In genomic region chr9:72154468-72155281, GRCh38 we compare ENCODE assay signal across 11 cellular contexts. TPM values are rescaled to one million over a fixed set of nuclear protein-coding genes. Genes with fewer than 3 reads are reported as not detected.
DNase-seq lines count a peak whose midpoint lies in the region; ATAC-seq, FAIRE-seq and TF ChIP-seq lines count a peak whose summit lies in the region.
"Had no signal": no experiment of that assay in that cellular context is flagged by ENCODE, and none has a peak within 500 bp of the region (broad histone marks: within the 10 kb centered on the region; RNA-seq: fewer than 3 reads in every experiment).

No MANE protein-coding gene starts in this region.

- dilution Hi-C loops in keratinocyte (cut with MboI; ENCODE audit: extremely low pct_ligation_motif_present, low sequenced_read_pairs) = no loop called here

- H3K4me1 ChIP-seq in keratinocyte (ENCODE audit: control insufficient read depth, extremely low read depth, insufficient read depth, low read length) = no peaks in the 10 kb centered on the region

- no peaks in the 10 kb centered on the region for H3K9me1 ChIP-seq in keratinocyte (ENCODE audit: control insufficient read depth, extremely low read depth, insufficient read depth, low read length)

- H3K9me3 ChIP-seq in keratinocyte (ENCODE audit: control insufficient read depth, low read depth, low read length) = no peaks in the 10 kb centered on the region

- H3K27ac Mint-ChIP-seq in activated naive CD4-positive, alpha-beta T cell treated with anti-CD3 and anti-CD28 coated beads, Interleukin-2, amount 50 U/mL, for 72 hours = no peak overlapping the region
- H3K27ac Mint-ChIP-seq: T-helper 17 cell had no signal

- H3K9me3 Mint-ChIP-seq in activated naive CD4-positive, alpha-beta T cell treated with anti-CD3 and anti-CD28 coated beads, Interleukin-2, amount 50 U/mL, for 72 hours = peaks cover 0 to 4% of the 10 kb centered on the region in 2 donors
- peaks cover 10% of the 10 kb centered on the region for H3K9me3 Mint-ChIP-seq in activated T-cell treated with anti-CD3 and anti-CD28 coated beads, Interleukin-2, amount 50 U/mL, for 4 hours

- no peak overlapping the region for H3K9ac ChIP-seq in keratinocyte (ENCODE audit: control insufficient read depth, extremely low read depth, insufficient read depth, low read length)

- H3K27ac ChIP-seq in keratinocyte (ENCODE audit: control insufficient read depth, insufficient read depth, low read length) = no peak overlapping the region
- H3K27ac ChIP-seq: spleen had no signal

- no peaks in the 10 kb centered on the region for H3K79me2 ChIP-seq in keratinocyte (ENCODE audit: control insufficient read depth, insufficient read depth, low read length)

- H3K36me3 Mint-ChIP-seq in activated naive CD4-positive, alpha-beta T cell treated with anti-CD3 and anti-CD28 coated beads, Interleukin-2, amount 50 U/mL, for 72 hours = no peaks in the 10 kb centered on the region
- no peaks in the 10 kb centered on the region for H3K36me3 Mint-ChIP-seq in activated T-cell treated with anti-CD3 and anti-CD28 coated beads, Interleukin-2, amount 50 U/mL, for 4 hours (ENCODE audit: insufficient read depth)

- no peaks in the 10 kb centered on the region for H3K36me3 ChIP-seq in keratinocyte (ENCODE audit: control insufficient read depth in 2 of 2, extremely low read depth in 1 of 2, insufficient read depth in 2 of 2, low read length in 2 of 2)
- H3K36me3 ChIP-seq: spleen had no signal

- H3K4me1 Mint-ChIP-seq in activated T-cell treated with anti-CD3 and anti-CD28 coated beads, Interleukin-2, amount 50 U/mL, for 4 hours (ENCODE audit: low read depth) = no peaks in the 10 kb centered on the region
- H3K4me1 Mint-ChIP-seq: T-helper 17 cell had no signal

- H4K20me1 ChIP-seq in keratinocyte (ENCODE audit: control insufficient read depth, extremely low read depth, insufficient read depth, low read length) = no peaks in the 10 kb centered on the region

- peak; percentile 23 for FAIRE-seq in keratinocyte (lab: Jason Lieb, UNC)

- peaks cover 15% of the 10 kb centered on the region for H3K27me3 Mint-ChIP-seq in activated T-cell treated with anti-CD3 and anti-CD28 coated beads, Interleukin-2, amount 50 U/mL, for 4 hours (ENCODE audit: low read depth)

- no peak overlapping the region for H3K4me2 ChIP-seq in keratinocyte (ENCODE audit: control insufficient read depth, extremely low read depth, insufficient read depth, low read depth, low read length)

- H3K4me3 ChIP-seq in keratinocyte (ENCODE audit: control insufficient read depth in 2 of 3, extremely low read depth in 1 of 3, insufficient read depth in 2 of 3, low read depth in 1 of 3, low read length in 3 of 3) = no peak overlapping the region
- H3K4me3 ChIP-seq: spleen had no signal

- no peak for DNase-seq in keratinocyte (ENCODE audit: low read depth, low spot score)
- DNase-seq in hepatic stellate cell (ENCODE audit: low spot score) = no peak
- DNase-seq in activated naive CD4-positive, alpha-beta T cell treated with anti-CD3 and anti-CD28 coated beads, Interleukin-2, amount 50 U/mL, for 72 hours (ENCODE audit: low spot score in 2 of 2) = no peak
- DNase-seq in activated T-cell treated with anti-CD3 and anti-CD28 coated beads, Interleukin-2, amount 50 U/mL, for 4 hours = no peak
- DNase-seq in superior temporal gyrus (ENCODE audit: extremely low spot score) = no peak
- DNase-seq: aorta, spleen, T-helper 17 cell had no signal

- no peak overlapping the region for H3K4me3 Mint-ChIP-seq in activated T-cell treated with anti-CD3 and anti-CD28 coated beads, Interleukin-2, amount 50 U/mL, for 4 hours
- H3K4me3 Mint-ChIP-seq: T-helper 17 cell had no signal

- ATAC-seq in GM18508 (IDR thresholded peaks at IDR 0.05; ENCODE audit: insufficient read depth, unreplicated experiment) (peak; percentile 91), GM21717 (IDR thresholded peaks at IDR 0.05; ENCODE audit: unreplicated experiment) (peak; percentile 86), HG03460 (IDR thresholded peaks at IDR 0.05; ENCODE audit: unreplicated experiment) (peak; percentile 84)
- no peak for ATAC-seq in activated naive CD4-positive, alpha-beta T cell treated with anti-CD3 and anti-CD28 coated beads, Interleukin-2, amount 50 U/mL, for 72 hours
- no peak for ATAC-seq in activated T-cell treated with anti-CD3 and anti-CD28 coated beads, Interleukin-2, amount 50 U/mL, for 4 hours
- ATAC-seq: T-helper 17 cell had no signal

- H3K27me3 ChIP-seq in keratinocyte (ENCODE audit: control insufficient read depth, extremely low read depth, insufficient read depth, low read length) = peaks cover 11% of the 10 kb centered on the region

- H2AFZ ChIP-seq in keratinocyte (ENCODE audit: control insufficient read depth, low read length) = no peak overlapping the region

- TF ChIP-seq CTCF in keratinocyte (optimal IDR thresholded peaks at IDR 0.05 in 1 of 3, IDR thresholded peaks at IDR 0.05 in 1 of 3, conservative IDR thresholded peaks at IDR 0.05 in 1 of 3; ENCODE audit: extremely low read depth in 1 of 3, insufficient read depth in 2 of 3, low read length in 3 of 3) = no peak

RNA-seq across cellular contexts. Expression of gene GDA, which starts 5.4 kb away (rescaled TPM):
- 0.29 to 0.75 TPM (median 0.75 TPM) in 3 replicates for polyA plus RNA-seq in keratinocyte
- polyA plus RNA-seq in keratinocyte (2011; ENCODE audit: low read depth) = 2.8 TPM
- polyA plus RNA-seq in keratinocyte (2011; cell fraction: cytosol; rRNA removed) = 0.42 and 0.78 TPM in 2 replicates
- 1.8 and 1.9 TPM in 2 replicates for polyA plus RNA-seq in keratinocyte (2011; cell fraction: nucleus; rRNA removed)
- polyA plus RNA-seq in keratinocyte (2012; ENCODE audit: low replicate concordance) = 0.29 and 4.4 TPM in 2 replicates
- 0.20 to 0.67 TPM (median 0.59 TPM) in 3 replicates for polyA minus RNA-seq in keratinocyte
- polyA minus RNA-seq in keratinocyte (2011; cell fraction: cytosol; rRNA and poly(A)+ RNA removed) = 1.7 TPM
- polyA minus RNA-seq in keratinocyte (2011; cell fraction: nucleus; rRNA and poly(A)+ RNA removed) = 2.4 and 2.7 TPM in 2 replicates
- not detected for total RNA-seq in activated naive CD4-positive, alpha-beta T cell treated with anti-CD3 and anti-CD28 coated beads, Interleukin-2, amount 50 U/mL, for 72 hours
- under 1 TPM in 2 of 3 donors, not detected in 1; 0.10 to 0.22 TPM for total RNA-seq in activated T-cell treated with anti-CD3 and anti-CD28 coated beads, Interleukin-2, amount 50 U/mL, for 4 hours
- total RNA-seq: aorta, T-helper 17 cell had no signal

Comparison
In these comparisons a context has a peak if more than half of its experiments do, and no peak if none do; other contexts are left out.
1. ATAC-seq: peak in GM18508 (single experiment), GM21717 (single experiment) and HG03460 (single experiment); none in activated naive CD4-positive, alpha-beta T cell treated with anti-CD3 and anti-CD28 coated beads, Interleukin-2, amount 50 U/mL, for 72 hours (0 of 2) and activated T-cell treated with anti-CD3 and anti-CD28 coated beads, Interleukin-2, amount 50 U/mL, for 4 hours (0 of 2).